Comparison of ENCODE assay signal across 19 cellular contexts in genomic region chr5:42924226-42924625, GRCh38.
DNase-seq lines count a peak whose midpoint lies in the region; ATAC-seq and TF ChIP-seq lines count a peak whose summit lies in the region.
"Had no signal": no experiment of that assay in that cellular context is flagged by ENCODE, and none has a peak within 500 bp of the region (broad histone marks: within the 10 kb centered on the region; RNA-seq: fewer than 3 reads in every experiment).

No MANE protein-coding gene starts in this region.

- peak overlapping the region; percentile 51 for H3K4me3 Mint-ChIP-seq in dendritic cell treated with granulocyte-macrophage colony-stimulating factor and Interleukin-4, amounts not matched to agents 40 ng/mL and 50 ng/mL, for 4 days
- H3K4me3 Mint-ChIP-seq in activated CD4-positive, alpha-beta T cell treated with anti-CD3 and anti-CD28 coated beads, Interleukin-2, amount 10 ng/mL, durations not matched to agents 24 days and 14 days = no peak overlapping the region
- H3K4me3 Mint-ChIP-seq: B cell; CD4-positive, CD25-positive, alpha-beta regulatory T cell; CD8-positive, alpha-beta T cell; H9 had no signal

- no peak overlapping the region for H4K8ac ChIP-seq in mesendoderm (ENCODE audit: low read depth, low read length)

- H3K79me2 ChIP-seq in osteoblast (ENCODE audit: insufficient read depth, low read length) = no peaks in the 10 kb centered on the region
- H3K79me2 ChIP-seq in hepatocyte = no peaks in the 10 kb centered on the region
- no peaks in the 10 kb centered on the region for H3K79me2 ChIP-seq in mesendoderm (ENCODE audit: control insufficient read depth, insufficient read depth, low read length)

- no peak overlapping the region for H3K27ac Mint-ChIP-seq in dendritic cell treated with granulocyte-macrophage colony-stimulating factor and Interleukin-4, amounts not matched to agents 40 ng/mL and 50 ng/mL, for 4 days
- no peak overlapping the region for H3K27ac Mint-ChIP-seq in activated CD4-positive, alpha-beta T cell treated with anti-CD3 and anti-CD28 coated beads, Interleukin-2, amount 10 ng/mL, durations not matched to agents 24 days and 14 days
- H3K27ac Mint-ChIP-seq: B cell; CD4-positive, CD25-positive, alpha-beta regulatory T cell; CD8-positive, alpha-beta T cell; H9 had no signal

- H3K27ac ChIP-seq in osteoblast (ENCODE audit: low read depth, low read length) (no peak overlapping the region), hepatocyte (no peak overlapping the region), mesendoderm (ENCODE audit: low read depth, low read length) (no peak overlapping the region)
- H3K27ac ChIP-seq: BLaER1, C4-2B had no signal

- H3K79me1 ChIP-seq in mesendoderm (ENCODE audit: low read length) = no peaks in the 10 kb centered on the region

- no peak overlapping the region for H2AFZ ChIP-seq in osteoblast (ENCODE audit: low read length)
- no peak overlapping the region for H2AFZ ChIP-seq in hepatocyte

- H3K9me2 ChIP-seq in hepatocyte (replicated peaks; ENCODE audit: insufficient read depth) = no peaks in the 10 kb centered on the region

- peaks cover 16% of the 10 kb centered on the region for H3K27me3 Mint-ChIP-seq in dendritic cell treated with granulocyte-macrophage colony-stimulating factor and Interleukin-4, amounts not matched to agents 40 ng/mL and 50 ng/mL, for 4 days
- peaks cover 6% of the 10 kb centered on the region for H3K27me3 Mint-ChIP-seq in activated CD4-positive, alpha-beta T cell treated with anti-CD3 and anti-CD28 coated beads, Interleukin-2, amount 10 ng/mL, durations not matched to agents 24 days and 14 days
- H3K27me3 Mint-ChIP-seq: B cell had no signal

- no peak overlapping the region for H2BK120ac ChIP-seq in mesendoderm (ENCODE audit: low read depth, low read length)

- no peak overlapping the region for H2AK5ac ChIP-seq in mesendoderm (ENCODE audit: low read length)

- no peak overlapping the region for H4K5ac ChIP-seq in mesendoderm (ENCODE audit: low read length)

- TF ChIP-seq CTCF in osteoblast (IDR thresholded peaks at IDR 0.05; ENCODE audit: extremely low read depth, low read depth, low read length) = no peak
- TF ChIP-seq CTCF in hepatocyte (IDR thresholded peaks at IDR 0.05; ENCODE audit: poor library complexity) = no peak

- H2BK15ac ChIP-seq in mesendoderm (replicated peaks; ENCODE audit: low read depth) = no peak overlapping the region

- ATAC-seq in GM21381 (IDR thresholded peaks at IDR 0.05; ENCODE audit: unreplicated experiment) = no peak
- ATAC-seq: CD8-positive, alpha-beta T cell; HCT116 had no signal

- H3K4me3 ChIP-seq in H7 (ENCODE audit: insufficient read depth, low read depth, low read length) = no peak overlapping the region
- H3K4me3 ChIP-seq in osteoblast (ENCODE audit: insufficient read depth, low read length) = no peak overlapping the region
- H3K4me3 ChIP-seq in hepatocyte = no peak overlapping the region
- H3K4me3 ChIP-seq in mesendoderm (ENCODE audit: low read length) = no peak overlapping the region
- H3K4me3 ChIP-seq: BLaER1 had no signal

- no peaks in the 10 kb centered on the region for H3K9me3 Mint-ChIP-seq in dendritic cell treated with granulocyte-macrophage colony-stimulating factor and Interleukin-4, amounts not matched to agents 40 ng/mL and 50 ng/mL, for 4 days
- no peaks in the 10 kb centered on the region for H3K9me3 Mint-ChIP-seq in activated CD4-positive, alpha-beta T cell treated with anti-CD3 and anti-CD28 coated beads, Interleukin-2, amount 10 ng/mL, durations not matched to agents 24 days and 14 days
- H3K9me3 Mint-ChIP-seq: CD8-positive, alpha-beta T cell had no signal

- H3K9me3 ChIP-seq in osteoblast (ENCODE audit: low read depth, low read length) = no peaks in the 10 kb centered on the region
- H3K9me3 ChIP-seq in hepatocyte (ENCODE audit: low read depth) = no peaks in the 10 kb centered on the region
- H3K9me3 ChIP-seq: Caco-2 had no signal

- H3K9ac ChIP-seq in mesendoderm (ENCODE audit: low read length) = no peak overlapping the region
- H3K9ac ChIP-seq: BLaER1 had no signal

- H3K23ac ChIP-seq in mesendoderm (ENCODE audit: low read length) = no peak overlapping the region

- H3K4me1 Mint-ChIP-seq in dendritic cell treated with granulocyte-macrophage colony-stimulating factor and Interleukin-4, amounts not matched to agents 40 ng/mL and 50 ng/mL, for 4 days (ENCODE audit: low read depth) = peaks cover 5% of the 10 kb centered on the region
- no peaks in the 10 kb centered on the region for H3K4me1 Mint-ChIP-seq in activated CD4-positive, alpha-beta T cell treated with anti-CD3 and anti-CD28 coated beads, Interleukin-2, amount 10 ng/mL, durations not matched to agents 24 days and 14 days
- H3K4me1 Mint-ChIP-seq: B cell, H9 had no signal

- H3K27me3 ChIP-seq in H7 (ENCODE audit: control insufficient read depth, insufficient read depth, low read length) (no peaks in the 10 kb centered on the region), osteoblast (ENCODE audit: insufficient read depth, low read length) (no peaks in the 10 kb centered on the region), hepatocyte (no peaks in the 10 kb centered on the region), mesendoderm (ENCODE audit: insufficient read depth, low read length, poor library complexity) (no peaks in the 10 kb centered on the region)
- H3K27me3 ChIP-seq: BLaER1 had no signal

- H3K36me3 ChIP-seq in H7 (replicated peaks; ENCODE audit: control insufficient read depth, insufficient read depth, low read length) = no peaks in the 10 kb centered on the region
- no peaks in the 10 kb centered on the region for H3K36me3 ChIP-seq in osteoblast (ENCODE audit: insufficient read depth, low read length)
- no peaks in the 10 kb centered on the region for H3K36me3 ChIP-seq in hepatocyte (replicated peaks; ENCODE audit: insufficient read depth, low read depth)
- no peaks in the 10 kb centered on the region for H3K36me3 ChIP-seq in mesendoderm (ENCODE audit: control insufficient read depth, insufficient read depth, low read length)

- no peak overlapping the region for H3K4me2 ChIP-seq in osteoblast (ENCODE audit: insufficient read depth, low read length)
- H3K4me2 ChIP-seq in hepatocyte = no peak overlapping the region
- H3K4me2 ChIP-seq in mesendoderm (ENCODE audit: low read length) = no peak overlapping the region
- H3K4me2 ChIP-seq: BLaER1 had no signal

- no peak overlapping the region for H2BK5ac ChIP-seq in mesendoderm (ENCODE audit: low read length)

- H3K4ac ChIP-seq in mesendoderm (ENCODE audit: low read depth, low read length) = no peak overlapping the region

- no peak overlapping the region for H3K18ac ChIP-seq in mesendoderm (ENCODE audit: low read length)

- intact Hi-C loops in dendritic cell treated with granulocyte-macrophage colony-stimulating factor and Interleukin-4, amounts not matched to agents 40 ng/mL and 50 ng/mL, for 4 days (cut with micrococcal nuclease) = no loop called here
- intact Hi-C loops in activated CD4-positive, alpha-beta T cell treated with anti-CD3 and anti-CD28 coated beads, Interleukin-2, amount 10 ng/mL, durations not matched to agents 24 days and 14 days (cut with micrococcal nuclease) = no loop called here

- no peaks in the 10 kb centered on the region for H4K20me1 ChIP-seq in osteoblast (ENCODE audit: insufficient read depth, low read length)
- no peaks in the 10 kb centered on the region for H4K20me1 ChIP-seq in hepatocyte (ENCODE audit: insufficient read depth, poor library complexity, severe bottlenecking)
- H4K20me1 ChIP-seq: BLaER1 had no signal

- DNase-seq in AG20443 (ENCODE audit: low spot score) (peak; percentile 42), H7 (peak; percentile 30), osteoblast (ENCODE audit: insufficient read length, low spot score, missing footprints) (peak; percentile 19), hepatocyte (ENCODE audit: low spot score) (no peak), mesendoderm (no peak)
- DNase-seq in activated CD4-positive, alpha-beta T cell treated with anti-CD3 and anti-CD28 coated beads, Interleukin-2, amount 10 ng/mL, durations not matched to agents 24 days and 14 days = no peak
- DNase-seq: Caco-2; CD4-positive, CD25-positive, alpha-beta regulatory T cell; CD8-positive, alpha-beta T cell; DMS153; DND-41; GOT3; H9 had no signal

- WGBS in hepatocyte (ENCODE audit: low lambda C conversion rate, missing lambda C conversion rate) = 98% methylated on average over 36 of the region's 37 CpGs
- no CpG with 5 or more reads among the region's 37 CpGs for WGBS in mesendoderm (ENCODE audit: extremely low coverage, insufficient coverage, low lambda C conversion rate)

- H3K4me1 ChIP-seq in osteoblast (ENCODE audit: insufficient read depth, low read length) (no peaks in the 10 kb centered on the region), hepatocyte (ENCODE audit: insufficient read depth) (no peaks in the 10 kb centered on the region), mesendoderm (ENCODE audit: control insufficient read depth, low read depth, low read length) (no peaks in the 10 kb centered on the region)
- H3K4me1 ChIP-seq: BLaER1, Caco-2 had no signal

- no peak overlapping the region for H3K56ac ChIP-seq in mesendoderm (ENCODE audit: low read length)

- no peaks in the 10 kb centered on the region for H3K36me3 Mint-ChIP-seq in dendritic cell treated with granulocyte-macrophage colony-stimulating factor and Interleukin-4, amounts not matched to agents 40 ng/mL and 50 ng/mL, for 4 days (ENCODE audit: low read depth)
- no peaks in the 10 kb centered on the region for H3K36me3 Mint-ChIP-seq in activated CD4-positive, alpha-beta T cell treated with anti-CD3 and anti-CD28 coated beads, Interleukin-2, amount 10 ng/mL, durations not matched to agents 24 days and 14 days (ENCODE audit: low read depth)
- H3K36me3 Mint-ChIP-seq: CD8-positive, alpha-beta T cell had no signal

Comparison
In these comparisons a context has a peak if more than half of its experiments do, and no peak if none do; other contexts are left out.
1. DNase-seq: peak in AG20443 (single experiment), H7 (single experiment) and osteoblast (single experiment); none in hepatocyte (single experiment), activated CD4-positive, alpha-beta T cell treated with anti-CD3 and anti-CD28 coated beads, Interleukin-2, amount 10 ng/mL, durations not matched to agents 24 days and 14 days (single experiment) and mesendoderm (single experiment).